Comparison of ENCODE assay signal across 17 cellular contexts in genomic region chr1:7526196-7526866, GRCh38.
A peak's percentile ranks its signal among the peaks of the same experiment; 100 is the strongest.
DNase-seq lines count a peak whose midpoint lies in the region; ATAC-seq, FAIRE-seq and TF ChIP-seq lines count a peak whose summit lies in the region.
"Had no signal": no experiment of that assay in that cellular context is flagged by ENCODE, and none has a peak within 500 bp of the region (broad histone marks: within the 10 kb centered on the region; RNA-seq: fewer than 3 reads in every experiment).

No MANE protein-coding gene starts in this region.

- ATAC-seq in esophagus mucosa, result peak; percentile 49
- no peak for ATAC-seq in activated CD4-positive, CD25-positive, alpha-beta regulatory T cell treated with anti-CD3 and anti-CD28 coated beads, Interleukin-2, amount 50 U/mL, for 24 hours
- no peak for ATAC-seq in GM18519 (IDR thresholded peaks at IDR 0.05; ENCODE audit: low FRiP score, unreplicated experiment)

- intact Hi-C loops in posterior vena cava (cut with DNase I), result no loop called here

- no peak for FAIRE-seq in H54 (lab: Jason Lieb, UNC)
- FAIRE-seq: D721Med, urothelium cell line had no signal

- DNase-seq in H54 (ENCODE audit: insufficient read length, low spot score), result peak; percentile 52
- peak; percentile 89 for DNase-seq in RPMI7951 (ENCODE audit: low read depth)
- DNase-seq in posterior vena cava (ENCODE audit: low spot score), result peak; percentile 61
- no peak for DNase-seq in NCI-H510A treated with DMSO at 0.1 percent for 48 hours (lab: John Stamatoyannopoulos, UW)
- DNase-seq: activated CD4-positive, alpha-beta T cell treated with anti-CD3 and anti-CD28 coated beads for 48 hours; activated naive CD4-positive, alpha-beta T cell treated with anti-CD3 and anti-CD28 coated beads for 36 hours; BE2C; colonic mucosa; foreskin melanocyte; NCI-H1105 treated with DMSO at 0.1 percent for 48 hours; NCI-H69; ovary had no signal

- TF ChIP-seq POLR2A in H54 (IDR thresholded peaks at IDR 0.05; ENCODE audit: low read depth, low read length), result no peak
